ENCODE assay signal across 21 cellular contexts in the genomic region with DNA sequence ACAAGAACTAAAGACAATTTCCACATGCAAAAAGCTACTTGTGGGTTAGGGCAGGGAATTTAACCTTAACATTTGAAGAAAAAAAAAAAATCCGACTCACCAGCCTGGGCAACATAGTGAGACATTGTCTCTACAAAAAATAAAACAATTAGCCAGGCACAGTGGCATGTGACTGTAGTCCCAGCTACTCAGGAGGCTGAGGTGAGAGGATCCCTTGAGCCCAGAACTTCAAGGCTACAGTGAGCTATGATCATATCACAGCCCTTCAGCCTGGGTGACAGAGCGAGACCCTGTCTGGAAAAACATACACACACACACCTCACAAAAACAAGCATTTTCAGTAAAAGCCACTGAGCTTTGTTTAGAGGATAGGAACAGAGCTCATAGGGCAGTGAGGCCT.
"Had no signal": no experiment of that assay in that cellular context is flagged by ENCODE, and none has a peak within 500 bp of the region (broad histone marks: within the 10 kb centered on the region; RNA-seq: fewer than 3 reads in every experiment).

No MANE protein-coding gene starts in this region.

- H3K27me3 Mint-ChIP-seq: activated CD4-positive, alpha-beta memory T cell treated with anti-CD3 and anti-CD28 coated beads, Interleukin-2, amount 10 ng/mL, durations not matched to agents 7 days and 5 days; activated CD4-positive, alpha-beta T cell treated with anti-CD3 and anti-CD28 coated beads, Interleukin-2, amount 10 ng/mL, durations not matched to agents 24 days and 14 days; activated naive CD4-positive, alpha-beta T cell treated with anti-CD3 and anti-CD28 coated beads, Interleukin-2, amount 10 ng/mL, durations not matched to agents 7 days and 5 days; naive thymus-derived CD4-positive, alpha-beta T cell had no signal

- DNase-seq: activated CD4-positive, alpha-beta memory T cell treated with anti-CD3 and anti-CD28 coated beads, Interleukin-2, amount 10 ng/mL, durations not matched to agents 7 days and 5 days; activated CD4-positive, alpha-beta T cell treated with anti-CD3 and anti-CD28 coated beads, Interleukin-2, amount 10 ng/mL, durations not matched to agents 24 days and 14 days; activated effector memory CD4-positive, alpha-beta T cell treated with anti-CD3 and anti-CD28 coated beads, Interleukin-2, amount 50 U/mL, for 16 hours; activated naive CD4-positive, alpha-beta T cell treated with anti-CD3 and anti-CD28 coated beads, Interleukin-2, amount 10 ng/mL, durations not matched to agents 7 days and 5 days; amygdala; endodermal cell; heart right ventricle; lower lobe of right lung; naive thymus-derived CD4-positive, alpha-beta T cell; ovary; psoas muscle; stimulated activated CD4-positive, alpha-beta T cell treated with anti-CD3 and anti-CD28 coated beads, Interleukin-4, amount 100 ng/mL, for 24 hours; stimulated activated naive CD8-positive, alpha-beta T cell treated with anti-CD3 and anti-CD28 coated beads, Interleukin-15, Interleukin-2, amounts not matched to agents 100 U/mL and 50 U/mL, for 24 hours; T-helper 2 cell; upper lobe of right lung had no signal

- H3K36me3 ChIP-seq: heart right ventricle, lower lobe of right lung, ovary, right atrium auricular region, upper lobe of right lung had no signal

- H3K4me3 ChIP-seq: coronary artery, heart right ventricle, lower lobe of right lung, ovary, psoas muscle, right atrium auricular region, upper lobe of right lung had no signal

- ATAC-seq: activated CD4-positive, CD25-positive, alpha-beta regulatory T cell treated with anti-CD3 and anti-CD28 coated beads, Interleukin-2, amount 50 U/mL, for 24 hours; heart right ventricle; left lobe of liver; lower lobe of right lung; naive thymus-derived CD4-positive, alpha-beta T cell; psoas muscle; stimulated activated naive CD8-positive, alpha-beta T cell treated with anti-CD3 and anti-CD28 coated beads, Interleukin-15, Interleukin-2, amounts not matched to agents 100 U/mL and 50 U/mL, for 24 hours; upper lobe of right lung had no signal

- H3K4me3 Mint-ChIP-seq: activated CD4-positive, alpha-beta memory T cell treated with anti-CD3 and anti-CD28 coated beads, Interleukin-2, amount 10 ng/mL, durations not matched to agents 7 days and 5 days; activated CD4-positive, alpha-beta T cell treated with anti-CD3 and anti-CD28 coated beads, Interleukin-2, amount 10 ng/mL, durations not matched to agents 24 days and 14 days; activated naive CD4-positive, alpha-beta T cell treated with anti-CD3 and anti-CD28 coated beads, Interleukin-2, amount 10 ng/mL, durations not matched to agents 7 days and 5 days; endodermal cell; naive thymus-derived CD4-positive, alpha-beta T cell had no signal

- H3K27ac Mint-ChIP-seq: activated CD4-positive, alpha-beta memory T cell treated with anti-CD3 and anti-CD28 coated beads, Interleukin-2, amount 10 ng/mL, durations not matched to agents 7 days and 5 days; activated CD4-positive, alpha-beta T cell treated with anti-CD3 and anti-CD28 coated beads, Interleukin-2, amount 10 ng/mL, durations not matched to agents 24 days and 14 days; activated naive CD4-positive, alpha-beta T cell treated with anti-CD3 and anti-CD28 coated beads, Interleukin-2, amount 10 ng/mL, durations not matched to agents 7 days and 5 days; endodermal cell; naive thymus-derived CD4-positive, alpha-beta T cell had no signal

- H3K9me3 ChIP-seq: heart right ventricle, lower lobe of right lung, ovary, psoas muscle, right atrium auricular region, upper lobe of right lung had no signal

- H3K27ac ChIP-seq: coronary artery, heart right ventricle, lower lobe of right lung, ovary, psoas muscle, right atrium auricular region, upper lobe of right lung, VCaP had no signal

- H3K27me3 ChIP-seq: heart right ventricle, ovary, right atrium auricular region, upper lobe of right lung had no signal

- FAIRE-seq: bronchial epithelial cell had no signal

- H3K9me3 Mint-ChIP-seq: activated CD4-positive, alpha-beta memory T cell treated with anti-CD3 and anti-CD28 coated beads, Interleukin-2, amount 10 ng/mL, durations not matched to agents 7 days and 5 days; activated CD4-positive, alpha-beta T cell treated with anti-CD3 and anti-CD28 coated beads, Interleukin-2, amount 10 ng/mL, durations not matched to agents 24 days and 14 days; activated naive CD4-positive, alpha-beta T cell treated with anti-CD3 and anti-CD28 coated beads, Interleukin-2, amount 10 ng/mL, durations not matched to agents 7 days and 5 days; naive thymus-derived CD4-positive, alpha-beta T cell had no signal
